In genomic region chr10:110746254-110746826, GRCh38 we compare ENCODE assay signal across 9 cellular contexts.
DNase-seq lines count a peak whose midpoint lies in the region; ATAC-seq, FAIRE-seq and TF ChIP-seq lines count a peak whose summit lies in the region.
"Had no signal": no experiment of that assay in that cellular context is flagged by ENCODE, and none has a peak within 500 bp of the region (broad histone marks: within the 10 kb centered on the region; RNA-seq: fewer than 3 reads in every experiment).

No MANE protein-coding gene starts in this region.

- no peak overlapping the region for H3K27ac Mint-ChIP-seq in mesothelial cell of epicardium

- H3K4me3 Mint-ChIP-seq in mesothelial cell of epicardium = no peak overlapping the region

- TF ChIP-seq CTCF in mesothelial cell of epicardium (IDR thresholded peaks at IDR 0.05; ENCODE audit: unreplicated experiment) = peak; percentile 70

- peak; percentile 46 for FAIRE-seq in endometrium (lab: Jason Lieb, UNC)

- DNase-seq in NCI-H1436 (lab: John Stamatoyannopoulos, UW) (peak; percentile 60), NCI-H1436 treated with DMSO at 0.1 percent for 48 hours (lab: John Stamatoyannopoulos, UW) (no peak), NCI-H460 (ENCODE audit: extremely low read depth, low read depth) (peak; percentile 62), mesothelial cell of epicardium (ENCODE audit: low spot score in 2 of 2, unreplicated experiment in 2 of 2) (peak in 1 of 2 experiments; percentile 64), substantia nigra (lab: John Stamatoyannopoulos, UW) (peak in 39 of 49 donors; percentile 5 to 54 (median 31))
- DNase-seq in activated CD4-positive, alpha-beta T cell treated with anti-CD3 and anti-CD28 coated beads, Interleukin-2, amount 50 U/mL, for 4 hours = peak; percentile 30

- peaks cover 11% of the 10 kb centered on the region for H3K36me3 Mint-ChIP-seq in mesothelial cell of epicardium

- no peaks in the 10 kb centered on the region for H3K4me1 Mint-ChIP-seq in mesothelial cell of epicardium

- no peaks in the 10 kb centered on the region for H3K27me3 Mint-ChIP-seq in mesothelial cell of epicardium (ENCODE audit: low read depth)

- no peak overlapping the region for H3K27ac ChIP-seq in substantia nigra (ENCODE audit: low read depth, low read length, poor library complexity, severe bottlenecking)
- H3K27ac ChIP-seq: BLaER1 had no signal

- H3K9me3 Mint-ChIP-seq in mesothelial cell of epicardium = peaks cover 13% of the 10 kb centered on the region

- peak; percentile 49 for ATAC-seq in HG02885 (IDR thresholded peaks at IDR 0.05; ENCODE audit: poor library complexity, unreplicated experiment)
